ENCODE assay signal across 2 cellular contexts in genomic region chr19:16232568-16232967, GRCh38.
TF ChIP-seq lines count a peak whose summit lies in the region.

No MANE protein-coding gene starts in this region.

TF ChIP-seq in SK-N-SH, 30 proteins besides CTCF, POLR2A, EP300 and RAD21 (continued from another document):
- TF ChIP-seq, protein P1, sequence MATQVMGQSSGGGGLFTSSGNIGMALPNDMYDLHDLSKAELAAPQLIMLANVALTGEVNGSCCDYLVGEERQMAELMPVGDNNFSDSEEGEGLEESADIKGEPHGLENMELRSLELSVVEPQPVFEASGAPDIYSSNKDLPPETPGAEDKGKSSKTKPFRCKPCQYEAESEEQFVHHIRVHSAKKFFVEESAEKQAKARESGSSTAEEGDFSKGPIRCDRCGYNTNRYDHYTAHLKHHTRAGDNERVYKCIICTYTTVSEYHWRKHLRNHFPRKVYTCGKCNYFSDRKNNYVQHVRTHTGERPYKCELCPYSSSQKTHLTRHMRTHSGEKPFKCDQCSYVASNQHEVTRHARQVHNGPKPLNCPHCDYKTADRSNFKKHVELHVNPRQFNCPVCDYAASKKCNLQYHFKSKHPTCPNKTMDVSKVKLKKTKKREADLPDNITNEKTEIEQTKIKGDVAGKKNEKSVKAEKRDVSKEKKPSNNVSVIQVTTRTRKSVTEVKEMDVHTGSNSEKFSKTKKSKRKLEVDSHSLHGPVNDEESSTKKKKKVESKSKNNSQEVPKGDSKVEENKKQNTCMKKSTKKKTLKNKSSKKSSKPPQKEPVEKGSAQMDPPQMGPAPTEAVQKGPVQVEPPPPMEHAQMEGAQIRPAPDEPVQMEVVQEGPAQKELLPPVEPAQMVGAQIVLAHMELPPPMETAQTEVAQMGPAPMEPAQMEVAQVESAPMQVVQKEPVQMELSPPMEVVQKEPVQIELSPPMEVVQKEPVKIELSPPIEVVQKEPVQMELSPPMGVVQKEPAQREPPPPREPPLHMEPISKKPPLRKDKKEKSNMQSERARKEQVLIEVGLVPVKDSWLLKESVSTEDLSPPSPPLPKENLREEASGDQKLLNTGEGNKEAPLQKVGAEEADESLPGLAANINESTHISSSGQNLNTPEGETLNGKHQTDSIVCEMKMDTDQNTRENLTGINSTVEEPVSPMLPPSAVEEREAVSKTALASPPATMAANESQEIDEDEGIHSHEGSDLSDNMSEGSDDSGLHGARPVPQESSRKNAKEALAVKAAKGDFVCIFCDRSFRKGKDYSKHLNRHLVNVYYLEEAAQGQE (IDR thresholded peaks at IDR 0.05; ENCODE audit: low read depth, low read length): no peak
- TF ChIP-seq TAF1 (IDR thresholded peaks at IDR 0.05; ENCODE audit: borderline replicate concordance, low read depth, low read length): no peak
- no peak for TF ChIP-seq TCF12 (IDR thresholded peaks at IDR 0.05)

TF ChIP-seq in SK-N-SH treated with all-trans-retinoic acid at 6 μM for 48 hours, 23 proteins besides CTCF, POLR2A, EP300 and RAD21 (continued from another document):
- no peak for TF ChIP-seq PATZ1 (CRISPR knock-in tag; IDR thresholded peaks at IDR 0.05; ENCODE audit: borderline replicate concordance)
- TF ChIP-seq OSR1 (CRISPR knock-in tag; IDR thresholded peaks at IDR 0.05): no peak
- no peak for TF ChIP-seq ZFP3 (CRISPR knock-in tag; IDR thresholded peaks at IDR 0.05)
- no peak for TF ChIP-seq ZNF8 (CRISPR knock-in tag; IDR thresholded peaks at IDR 0.05)
- no peak for TF ChIP-seq ARNTL (CRISPR knock-in tag; IDR thresholded peaks at IDR 0.05; ENCODE audit: borderline replicate concordance, low read depth)
- TF ChIP-seq CSDC2 (CRISPR knock-in tag; IDR thresholded peaks at IDR 0.05): no peak
- no peak for TF ChIP-seq ZFP30 (CRISPR knock-in tag; IDR thresholded peaks at IDR 0.05)
- no peak for TF ChIP-seq CREB5 (CRISPR knock-in tag; IDR thresholded peaks at IDR 0.05; ENCODE audit: low read depth)
